10 cellular contexts compared by ENCODE assay signal in genomic region chr1:110408488-110408887, GRCh38. TPM values are rescaled to one million over a fixed set of nuclear protein-coding genes. Genes with fewer than 3 reads are reported as not detected.
DNase-seq lines count a peak whose midpoint lies in the region; ATAC-seq and TF ChIP-seq lines count a peak whose summit lies in the region.
"Had no signal": no experiment of that assay in that cellular context is flagged by ENCODE, and none has a peak within 500 bp of the region (broad histone marks: within the 10 kb centered on the region; RNA-seq: fewer than 3 reads in every experiment).

No MANE protein-coding gene starts in this region.

- H3K27ac ChIP-seq in SU-DHL-6 (ENCODE audit: low read depth, low read length), result no peak overlapping the region
- H3K27ac ChIP-seq in smooth muscle cell (ENCODE audit: low read depth), result no peak overlapping the region

- H3K36me3 Mint-ChIP-seq in activated CD4-positive, alpha-beta T cell treated with anti-CD3 and anti-CD28 coated beads for 36 hours (ENCODE audit: low read depth), result peaks cover 17% of the 10 kb centered on the region

- CTCF ChIA-PET in activated CD4-positive, alpha-beta T cell treated with anti-CD3 and anti-CD28 coated beads for 36 hours (lab: Charles Lee), result interaction anchor here (0.8 to 9.7 kb wide), 18 partner anchors 9 to 205 kb away, joined by 3 to 94 read pairs (median 4); partner anchors contain the start of gene RBM15

- H3K4me1 ChIP-seq in smooth muscle cell (ENCODE audit: low read depth), result peaks cover 3% of the 10 kb centered on the region

- H3K27me3 Mint-ChIP-seq in activated CD4-positive, alpha-beta T cell treated with anti-CD3 and anti-CD28 coated beads for 36 hours, result no peaks in the 10 kb centered on the region

- 91% methylated on average over 8 of the region's 8 CpGs for WGBS in smooth muscle cell (ENCODE audit: low lambda C conversion rate)

- peak overlapping the region; percentile 88 for H3K4me3 ChIP-seq in SU-DHL-6 (ENCODE audit: insufficient read depth, low read length, poor library complexity, severe bottlenecking)
- peak overlapping the region; percentile 97 to 99 for H3K4me3 ChIP-seq in foreskin fibroblast (ENCODE audit: low read depth in 1 of 2, low read length in 2 of 2)
- H3K4me3 ChIP-seq in smooth muscle cell, result peak overlapping the region; percentile 57

- TF ChIP-seq CTCF in SU-DHL-6 (IDR thresholded peaks at IDR 0.05; ENCODE audit: insufficient read depth, low read length, poor library complexity, severe bottlenecking), result no peak
- no peak for TF ChIP-seq CTCF in foreskin fibroblast (IDR thresholded peaks at IDR 0.05; ENCODE audit: low read depth, low read length)
- TF ChIP-seq CTCF in smooth muscle cell (IDR thresholded peaks at IDR 0.05; ENCODE audit: borderline replicate concordance, insufficient read depth, poor library complexity, severe bottlenecking), result no peak

- no peaks in the 10 kb centered on the region for H3K9me2 ChIP-seq in SU-DHL-6 (replicated peaks; ENCODE audit: insufficient read depth, low read length)

- H3K36me3 ChIP-seq in SU-DHL-6 (ENCODE audit: low read length) (peaks cover 6% of the 10 kb centered on the region; the same call in 1 of the 2 replicates), smooth muscle cell (ENCODE audit: low read depth) (no peaks in the 10 kb centered on the region)

- POLR2A ChIA-PET in activated CD4-positive, alpha-beta T cell treated with anti-CD3 and anti-CD28 coated beads for 36 hours (lab: Charles Lee), result interaction anchor here (2.3 kb wide), 1 partner anchor 70 kb away, joined by 15 read pairs; the partner anchor contains the start of gene RBM15

- intact Hi-C loops in activated CD4-positive, alpha-beta T cell treated with anti-CD3 and anti-CD28 coated beads for 36 hours (cut with DNase I, micrococcal nuclease), result loop anchor here in 1 of 2 experiments (10.0 kb wide), 1 partner anchor 376 kb away; no protein-coding TSS in a partner anchor

- peaks cover 17% of the 10 kb centered on the region for H3K79me2 ChIP-seq in SU-DHL-6 (ENCODE audit: insufficient read depth, low read length)
- H3K79me2 ChIP-seq in smooth muscle cell (ENCODE audit: low read depth), result peaks cover 13% of the 10 kb centered on the region

- no peak overlapping the region for H2AFZ ChIP-seq in SU-DHL-6 (ENCODE audit: low read depth, low read length, severe bottlenecking)
- no peak overlapping the region for H2AFZ ChIP-seq in smooth muscle cell (ENCODE audit: low read depth)

- H3F3A ChIP-seq in SU-DHL-6 (ENCODE audit: insufficient read depth), result peaks cover 6% of the 10 kb centered on the region; the same call in 1 of the 2 replicates
- no peaks in the 10 kb centered on the region for H3F3A ChIP-seq in smooth muscle cell (ENCODE audit: low read depth)

- ATAC-seq in activated CD4-positive, alpha-beta T cell treated with anti-CD3 and anti-CD28 coated beads for 36 hours, result no peak
- ATAC-seq in GM21723 (IDR thresholded peaks at IDR 0.05; ENCODE audit: unreplicated experiment), result no peak

- H3K4me3 Mint-ChIP-seq in activated CD4-positive, alpha-beta T cell treated with anti-CD3 and anti-CD28 coated beads for 36 hours, result peak overlapping the region; percentile 98

- H3K9me3 ChIP-seq in SU-DHL-6 (ENCODE audit: insufficient read depth, low read length) (no peaks in the 10 kb centered on the region), smooth muscle cell (replicated peaks; ENCODE audit: low read depth) (no peaks in the 10 kb centered on the region)

- H3K9ac ChIP-seq in SU-DHL-6 (ENCODE audit: low read length) (peak overlapping the region; percentile 72; the same call in 1 of the 2 replicates), smooth muscle cell (ENCODE audit: low read depth) (no peak overlapping the region)

- H3K27ac Mint-ChIP-seq in activated CD4-positive, alpha-beta T cell treated with anti-CD3 and anti-CD28 coated beads for 36 hours, result no peak overlapping the region

- DNase-seq in activated CD4-positive, alpha-beta T cell treated with anti-CD3 and anti-CD28 coated beads for 36 hours, result no peak
- DNase-seq in activated CD4-positive, alpha-beta T cell treated with anti-CD3 and anti-CD28 coated beads, Interleukin-2, amount 50 U/mL, for 4 hours, result no peak
- DNase-seq in foreskin fibroblast (no peak), smooth muscle cell (lab: John Stamatoyannopoulos, UW; ENCODE audit: unreplicated experiment) (no peak), NCI-H526 (lab: John Stamatoyannopoulos, UW) (no peak), AML-193 (lab: John Stamatoyannopoulos, UW) (no peak)
- DNase-seq: SHP77 had no signal

- peak overlapping the region; percentile 93 for H3K4me2 ChIP-seq in SU-DHL-6 (ENCODE audit: low read depth, low read length, poor library complexity, severe bottlenecking)
- peak overlapping the region; percentile 82 for H3K4me2 ChIP-seq in smooth muscle cell

- H3K4me1 Mint-ChIP-seq in activated CD4-positive, alpha-beta T cell treated with anti-CD3 and anti-CD28 coated beads for 36 hours, result peaks cover 17% of the 10 kb centered on the region

- H3K27me3 ChIP-seq in SU-DHL-6 (ENCODE audit: low read length), result no peaks in the 10 kb centered on the region
- no peaks in the 10 kb centered on the region for H3K27me3 ChIP-seq in smooth muscle cell (ENCODE audit: low read depth)

- no peaks in the 10 kb centered on the region for H4K20me1 ChIP-seq in SU-DHL-6 (ENCODE audit: low read depth, low read length)
- no peaks in the 10 kb centered on the region for H4K20me1 ChIP-seq in smooth muscle cell (ENCODE audit: low read depth)

- H3K9me3 Mint-ChIP-seq in activated CD4-positive, alpha-beta T cell treated with anti-CD3 and anti-CD28 coated beads for 36 hours (ENCODE audit: low read depth), result no peaks in the 10 kb centered on the region

RNA-seq across cellular contexts. Expression of gene LAMTOR5, which starts 1.0 kb away (rescaled TPM):
- total RNA-seq in activated CD4-positive, alpha-beta T cell treated with anti-CD3 and anti-CD28 coated beads for 36 hours, result 100 to 1,000 TPM; 141 to 155 TPM
- 72.7 and 81.1 TPM in 2 replicates for total RNA-seq in smooth muscle cell
- 150 and 175 TPM in 2 replicates for polyA plus RNA-seq in smooth muscle cell

RNA-seq across cellular contexts. Expression of gene SLC16A4, which starts 17.7 kb away (rescaled TPM):
- total RNA-seq in activated CD4-positive, alpha-beta T cell treated with anti-CD3 and anti-CD28 coated beads for 36 hours, result under 1 TPM; 0.14 to 0.44 TPM
- total RNA-seq in smooth muscle cell, result 11.6 and 16.5 TPM in 2 replicates
- 6.5 and 7.7 TPM in 2 replicates for polyA plus RNA-seq in smooth muscle cell

RNA-seq across cellular contexts. Expression of gene PROK1, which starts 42.5 kb away (rescaled TPM):
- total RNA-seq in activated CD4-positive, alpha-beta T cell treated with anti-CD3 and anti-CD28 coated beads for 36 hours, result not detected
- total RNA-seq in smooth muscle cell, result 43.0 and 45.2 TPM in 2 replicates
- 66.2 and 69.5 TPM in 2 replicates for polyA plus RNA-seq in smooth muscle cell
- total RNA-seq: left lobe of liver had no signal

Comparison
In these comparisons a context has a peak if more than half of its experiments do, and no peak if none do; other contexts are left out.
1. RNA of gene PROK1, which starts 42.5 kb away (total RNA-seq): 43.0 to 45.2 TPM in smooth muscle cell; not detected in activated CD4-positive, alpha-beta T cell treated with anti-CD3 and anti-CD28 coated beads for 36 hours; every median in the first group is over 10 times any median in the second.
2. Peak in every context shown above with its lines, with median percentiles within 50 percentile points of each other: H3K4me3 ChIP-seq.